In genomic region chr1:100895540-100896480, GRCh38 we compare ENCODE assay signal across 1 cellular context.
TF ChIP-seq lines count a peak whose summit lies in the region.

Gene SLC30A7 (plus strand): TSS chr1:100896090. CDS start chr1:100896263, 173 bp downstream.

TF ChIP-seq in HEK293, 187 proteins besides CTCF, POLR2A, EP300 and RAD21 (continued from another document and continues in another):
- peak; percentile 52 for TF ChIP-seq ZNF449 (tag by site-specific recombination; IDR thresholded peaks at IDR 0.05)
- no peak for TF ChIP-seq ZSCAN18 (tag by site-specific recombination; IDR thresholded peaks at IDR 0.05)
- TF ChIP-seq GFI1B (tag by site-specific recombination; IDR thresholded peaks at IDR 0.05): no peak
- TF ChIP-seq ZNF394 (tag by site-specific recombination; IDR thresholded peaks at IDR 0.05; ENCODE audit: borderline replicate concordance): peak; percentile 94
- TF ChIP-seq ZFP37 (tag by site-specific recombination; IDR thresholded peaks at IDR 0.05): peak; percentile 86; the same call in 1 of the 2 replicates
- no peak for TF ChIP-seq ZBTB21 (tag by site-specific recombination; IDR thresholded peaks at IDR 0.05)
- TF ChIP-seq ZNF560 (tag by site-specific recombination; IDR thresholded peaks at IDR 0.05; ENCODE audit: borderline replicate concordance): no peak
- TF ChIP-seq PRDM4 (tag by site-specific recombination; IDR thresholded peaks at IDR 0.05): no peak
- TF ChIP-seq ZNF341 (tag by site-specific recombination; IDR thresholded peaks at IDR 0.05; ENCODE audit: low read depth): no peak
- no peak for TF ChIP-seq SETDB1 (IDR thresholded peaks at IDR 0.05; ENCODE audit: insufficient read length, low read length)
- no peak for TF ChIP-seq ZNF350 (tag by site-specific recombination; IDR thresholded peaks at IDR 0.05)
- no peak for TF ChIP-seq ZNF398 (tag by site-specific recombination; IDR thresholded peaks at IDR 0.05)
- no peak; the same call in 1 of the 2 replicates for TF ChIP-seq ZBTB48 (tag by site-specific recombination; IDR thresholded peaks at IDR 0.05)
- peak; percentile 69 for TF ChIP-seq PRDM10 (tag by site-specific recombination; IDR thresholded peaks at IDR 0.05)
- no peak for TF ChIP-seq TCF7L2 (IDR thresholded peaks at IDR 0.05; ENCODE audit: borderline replicate concordance, low read depth, low read length)
- TF ChIP-seq KLF16 (tag by site-specific recombination; IDR thresholded peaks at IDR 0.05): peak; percentile 77
- peak; percentile 97 for TF ChIP-seq PATZ1 (tag by site-specific recombination; IDR thresholded peaks at IDR 0.05)
- TF ChIP-seq ZNF37A (tag by site-specific recombination; IDR thresholded peaks at IDR 0.05): no peak
- no peak for TF ChIP-seq ZNF416 (tag by site-specific recombination; IDR thresholded peaks at IDR 0.05)
- no peak for TF ChIP-seq ZNF473 (tag by site-specific recombination; IDR thresholded peaks at IDR 0.05)
- TF ChIP-seq ZNF76 (tag by site-specific recombination; IDR thresholded peaks at IDR 0.05; ENCODE audit: borderline replicate concordance, low read depth): peak; percentile 84
- TF ChIP-seq ZNF2 (tag by site-specific recombination; IDR thresholded peaks at IDR 0.05): no peak; the same call in 1 of the 2 replicates
- TF ChIP-seq ZBTB10 (tag by site-specific recombination; IDR thresholded peaks at IDR 0.05): peak; percentile 63
- no peak for TF ChIP-seq ZNF639 (tag by site-specific recombination; IDR thresholded peaks at IDR 0.05)
- TF ChIP-seq ZNF391 (tag by site-specific recombination; IDR thresholded peaks at IDR 0.05; ENCODE audit: borderline replicate concordance, low read depth): no peak
- TF ChIP-seq ZNF140 (tag by site-specific recombination; IDR thresholded peaks at IDR 0.05): no peak
- TF ChIP-seq ZBTB7A (tag by site-specific recombination; IDR thresholded peaks at IDR 0.05; ENCODE audit: low read depth): 0 out of 2 replicates have a peak, but pooled peaks have one; percentile 47
- TF ChIP-seq ZNF626 (tag by site-specific recombination; IDR thresholded peaks at IDR 0.05): no peak
- TF ChIP-seq PRDM6 (tag by site-specific recombination; IDR thresholded peaks at IDR 0.05): no peak
- TF ChIP-seq ZNF510 (tag by site-specific recombination; IDR thresholded peaks at IDR 0.05; ENCODE audit: insufficient replicate concordance): no peak
- TF ChIP-seq ZNF148 (tag by site-specific recombination; IDR thresholded peaks at IDR 0.05; ENCODE audit: borderline replicate concordance): no peak
- no peak for TF ChIP-seq SCRT2 (tag by site-specific recombination; IDR thresholded peaks at IDR 0.05)
- no peak for TF ChIP-seq ZNF274 (IDR thresholded peaks at IDR 0.05; ENCODE audit: low read length)
- TF ChIP-seq ZNF274 (tag by site-specific recombination; IDR thresholded peaks at IDR 0.05; ENCODE audit: borderline replicate concordance): no peak
- TF ChIP-seq ZNF121 (tag by site-specific recombination; IDR thresholded peaks at IDR 0.05): no peak
- TF ChIP-seq MYNN (tag by site-specific recombination; IDR thresholded peaks at IDR 0.05; ENCODE audit: borderline replicate concordance): peak; percentile 58; the same call in 1 of the 2 replicates
